In genomic region chr10:59037506-59037905, GRCh38 we compare ENCODE assay signal across 26 cellular contexts.
"Had no signal": no experiment of that assay in that cellular context is flagged by ENCODE, and none has a peak within 500 bp of the region (broad histone marks: within the 10 kb centered on the region; RNA-seq: fewer than 3 reads in every experiment).

No MANE protein-coding gene starts in this region.

- H3K9ac ChIP-seq: neural progenitor cell, parathyroid adenoma had no signal

- H3K4me3 ChIP-seq: heart left ventricle, lung, neural progenitor cell, psoas muscle, right atrium auricular region, skin epidermis, suprapubic skin, thoracic aorta, tibial artery, upper lobe of right lung had no signal

- ATAC-seq: natural killer cell; psoas muscle; stimulated activated effector memory CD8-positive, alpha-beta T cell treated with anti-CD3 and anti-CD28 coated beads, Interleukin-12 subunit alpha, Interleukin-12 subunit beta, amount 100 ng/mL, for 72 hours; upper lobe of right lung had no signal

- H2AFZ ChIP-seq: neural progenitor cell, parathyroid adenoma had no signal

- H3K9me3 ChIP-seq: neutrophil, psoas muscle, right atrium auricular region, suprapubic skin, tibial artery, upper lobe of right lung had no signal

- H3K27ac ChIP-seq: heart left ventricle, neural progenitor cell, neutrophil, parathyroid adenoma, psoas muscle, right atrium auricular region, skin epidermis, suprapubic skin, thoracic aorta, tibial artery, upper lobe of right lung had no signal

- H3K4me2 ChIP-seq: neural progenitor cell had no signal

- H3K4me1 ChIP-seq: neural progenitor cell, parathyroid adenoma, psoas muscle, right atrium auricular region, suprapubic skin, tibial artery, upper lobe of right lung had no signal

- H3K79me2 ChIP-seq: parathyroid adenoma had no signal

- H3K27me3 ChIP-seq: heart left ventricle, neural progenitor cell, neutrophil, right atrium auricular region, suprapubic skin, tibial artery, upper lobe of right lung had no signal

- FAIRE-seq: keratinocyte, urothelium cell line had no signal

- H3K36me3 ChIP-seq: heart left ventricle, neural progenitor cell, neutrophil, right atrium auricular region, suprapubic skin, thoracic aorta, tibial artery, upper lobe of right lung had no signal

- DNase-seq: heart left ventricle; mesendoderm; naive B cell; natural killer cell; nephron progenitor cell; occipital lobe; psoas muscle; stimulated activated CD4-positive, alpha-beta T cell treated with anti-CD3 and anti-CD28 coated beads, Interleukin-12 subunit alpha, Interleukin-12 subunit beta, amount 100 ng/mL, for 4 hours; stimulated activated CD4-positive, alpha-beta T cell treated with anti-CD3 and anti-CD28 coated beads, Interleukin-15, amount 100 ng/mL, for 24 hours; stimulated activated CD4-positive, alpha-beta T cell treated with anti-CD3 and anti-CD28 coated beads, Interleukin-2, amount 100 ng/mL, for 24 hours; stimulated activated CD4-positive, alpha-beta T cell treated with anti-CD3 and anti-CD28 coated beads, Interleukin-4, amount 100 ng/mL, for 1 hour; stimulated activated naive CD4-positive, alpha-beta T cell; tibial artery; trophoblast cell; upper lobe of right lung had no signal
